In genomic region chr9:7597716-7598115, GRCh38 we compare ENCODE assay signal across 7 cellular contexts.
"Had no signal": no experiment of that assay in that cellular context is flagged by ENCODE, and none has a peak within 500 bp of the region (broad histone marks: within the 10 kb centered on the region; RNA-seq: fewer than 3 reads in every experiment).

No MANE protein-coding gene starts in this region.

- H3K27ac ChIP-seq: HL-60 had no signal

- H3K36me3 Mint-ChIP-seq: IgD-negative memory B cell had no signal

- H3K4me1 Mint-ChIP-seq: IgD-negative memory B cell had no signal

- H3K4me3 Mint-ChIP-seq: IgD-negative memory B cell had no signal

- H3K27ac Mint-ChIP-seq: IgD-negative memory B cell had no signal

- H3K4me3 ChIP-seq: K562 had no signal

- DNase-seq: IMR-90, KBM-7 had no signal

- FAIRE-seq: HepG2, HTR-8/SVneo, K562 had no signal
